Comparison of ENCODE assay signal across 20 cellular contexts in genomic region chr17:49465352-49465751, GRCh38. TPM values are rescaled to one million over a fixed set of nuclear protein-coding genes. Genes with fewer than 3 reads are reported as not detected.
A peak's percentile ranks its signal among the peaks of the same experiment; 100 is the strongest.
DNase-seq lines count a peak whose midpoint lies in the region; ATAC-seq, FAIRE-seq and TF ChIP-seq lines count a peak whose summit lies in the region.
"Had no signal": no experiment of that assay in that cellular context is flagged by ENCODE, and none has a peak within 500 bp of the region (broad histone marks: within the 10 kb centered on the region; RNA-seq: fewer than 3 reads in every experiment).

No MANE protein-coding gene starts in this region.

- H3K36me3 Mint-ChIP-seq in nephron (ENCODE audit: low read depth) = no peaks in the 10 kb centered on the region

- H3K4me2 ChIP-seq in H1 (ENCODE audit: insufficient read depth in 1 of 2, low read depth in 2 of 2, low read length in 2 of 2) (no peak overlapping the region), osteoblast (ENCODE audit: insufficient read depth, low read length) (no peak overlapping the region)

- no peak overlapping the region for H4K91ac ChIP-seq in H1 (replicated peaks; ENCODE audit: insufficient read length, low read length)

- no peak overlapping the region; the same call in 1 of the 2 replicates for H2AK5ac ChIP-seq in H1 (ENCODE audit: low read depth, low read length)

- no peak overlapping the region for H2AFZ ChIP-seq in H1 (ENCODE audit: low read length)
- no peak overlapping the region for H2AFZ ChIP-seq in osteoblast (ENCODE audit: low read length)

- peaks cover 4% of the 10 kb centered on the region; the same call in 1 of the 2 replicates for H3K23me2 ChIP-seq in H1 (ENCODE audit: low read depth, low read length)

- DNase-seq in MV-4-11 (lab: John Stamatoyannopoulos, UW) (peak; percentile 23), H1 (ENCODE audit: low read depth in 1 of 2, low spot score in 2 of 2) (no peak), osteoblast (ENCODE audit: insufficient read length, low spot score, missing footprints) (peak; percentile 71), T-helper 1 cell (no peak), posterior vena cava (ENCODE audit: low spot score) (no peak)
- DNase-seq: C1 segment of cervical spinal cord; Calu3; CD4-positive, alpha-beta memory T cell; COR-L47; DMS53; DMS79 treated with DMSO at 0.1 percent for 48 hours; GF-D8; GOT3; H7; HCEC 1CT had no signal

- intact Hi-C loops in posterior vena cava (cut with DNase I) = no loop called here

- no peak for TF ChIP-seq CTCF in H1 (IDR thresholded peaks at IDR 0.05; ENCODE audit: control extremely low read depth in 1 of 3, insufficient read depth in 1 of 3, low read depth in 1 of 3, low read length in 3 of 3)
- TF ChIP-seq CTCF in nephron (IDR thresholded peaks at IDR 0.05; ENCODE audit: unreplicated experiment in 3 of 3) = no peak
- no peak for TF ChIP-seq CTCF in osteoblast (IDR thresholded peaks at IDR 0.05; ENCODE audit: extremely low read depth, low read depth, low read length)

- H3K27me3 Mint-ChIP-seq in nephron (ENCODE audit: low read depth) = peaks cover 37% of the 10 kb centered on the region

- no peak for ATAC-seq in GM21360 (IDR thresholded peaks at IDR 0.05; ENCODE audit: unreplicated experiment)

- no peak overlapping the region for H2BK12ac ChIP-seq in H1 (ENCODE audit: low read depth, low read length)

- H4K20me1 ChIP-seq in H1 (replicated peaks in 1 of 2; ENCODE audit: control insufficient read depth in 1 of 2, insufficient read depth in 2 of 2, low read length in 2 of 2) = peaks cover 0 to 1% of the 10 kb centered on the region in 2 experiments
- H4K20me1 ChIP-seq in osteoblast (ENCODE audit: insufficient read depth, low read length) = no peaks in the 10 kb centered on the region

- 87% methylated on average over 13 of the region's 13 CpGs; no CpG with 5 or more reads in 1 of the 2 experiments for WGBS in H1 (ENCODE audit: extremely low coverage in 1 of 2, insufficient coverage in 1 of 2, insufficient read length in 1 of 2, insufficient replicate concordance in 2 of 2, low coverage in 1 of 2, low lambda C conversion rate in 2 of 2, missing lambda C conversion rate in 1 of 2), 2 experiments

- peak overlapping the region; percentile 50 to 79 (median 60) for H3K27ac Mint-ChIP-seq in nephron
- H3K27ac Mint-ChIP-seq: CD4-positive, alpha-beta memory T cell had no signal

- POLR2A ChIA-PET in H1 (lab: Charles Lee; ENCODE audit: partially characterized antibody) = interaction anchor here (1.1 kb wide), 1 partner anchor 415 kb away, joined by 3 read pairs; no protein-coding TSS in a partner anchor

- H3K9me3 Mint-ChIP-seq in nephron = peaks cover 2% of the 10 kb centered on the region

- H3K4me1 ChIP-seq in H1 (replicated peaks in 1 of 4; ENCODE audit: control insufficient read depth in 3 of 4, insufficient read depth in 4 of 4, low read length in 3 of 4) = peaks cover 0 to 6% (median under 1%) of the 10 kb centered on the region in 4 experiments; a peak in 1 of 7 replicates
- H3K4me1 ChIP-seq in osteoblast (ENCODE audit: insufficient read depth, low read length) = no peaks in the 10 kb centered on the region

- H2BK5ac ChIP-seq in H1 (ENCODE audit: low read depth, low read length) = no peak overlapping the region

- no peak overlapping the region for H3K4me3 ChIP-seq in H1 (ENCODE audit: extremely low read depth in 1 of 4, insufficient read depth in 2 of 4, low read depth in 3 of 4, low read length in 4 of 4)
- no peak overlapping the region for H3K4me3 ChIP-seq in osteoblast (ENCODE audit: insufficient read depth, low read length)

- H2BK20ac ChIP-seq in H1 (ENCODE audit: low read length) = no peak overlapping the region

- no peak overlapping the region for H2BK120ac ChIP-seq in H1 (replicated peaks; ENCODE audit: low read depth, low read length)

- H4K8ac ChIP-seq in H1 (ENCODE audit: extremely low read depth, insufficient read depth, low read length) = no peak overlapping the region

- peaks cover 50% of the 10 kb centered on the region for H3K4me1 Mint-ChIP-seq in nephron

- no peaks in the 10 kb centered on the region for H3K79me1 ChIP-seq in H1 (ENCODE audit: low read depth, low read length)

- H3K9me3 ChIP-seq in H1 (ENCODE audit: insufficient read depth in 2 of 2, low read depth in 1 of 2, low read length in 1 of 2) = 0 out of 4 replicates have a peak, but pooled peaks cover 0 to 6% of the 10 kb centered on the region in 2 experiments
- H3K9me3 ChIP-seq in osteoblast (ENCODE audit: low read depth, low read length) = no peaks in the 10 kb centered on the region

- H3K23ac ChIP-seq in H1 (ENCODE audit: insufficient read length) = no peak overlapping the region

- no peak overlapping the region for H3K27ac ChIP-seq in H1 (ENCODE audit: low read depth, low read length)
- no peak overlapping the region for H3K27ac ChIP-seq in osteoblast (ENCODE audit: low read depth, low read length)

- H3K56ac ChIP-seq in H1 (replicated peaks; ENCODE audit: insufficient read length, low read depth, low read length) = no peak overlapping the region

- peak overlapping the region; percentile 60; the same call in 1 of the 2 replicates for H3K18ac ChIP-seq in H1 (ENCODE audit: extremely low read depth, low read length)

- no peak for TF ChIP-seq EP300 in H1 (IDR thresholded peaks at IDR 0.05; ENCODE audit: borderline replicate concordance in 1 of 2, low read depth in 2 of 2, low read length in 2 of 2)

- TF ChIP-seq POLR2A in H1 (IDR thresholded peaks at IDR 0.05; ENCODE audit: control extremely low read depth in 1 of 2, low read depth in 2 of 2, low read length in 2 of 2) = no peak

- H3K14ac ChIP-seq in H1 (ENCODE audit: insufficient read length) = no peak overlapping the region

- H3K36me3 ChIP-seq in H1 (ENCODE audit: control insufficient read depth in 2 of 4, insufficient read depth in 4 of 4, low read length in 3 of 4) (no peaks in the 10 kb centered on the region), osteoblast (ENCODE audit: insufficient read depth, low read length) (no peaks in the 10 kb centered on the region)

- CTCF ChIA-PET in H1 (lab: Charles Lee; ENCODE audit: partially characterized antibody) = interaction anchor here (0.9 to 1.7 kb wide), 4 partner anchors 10 to 57 kb away, joined by 3 to 5 read pairs (median 4); no protein-coding TSS in a partner anchor

- peaks cover under 1 to 20% (median 15%) of the 10 kb centered on the region in 4 experiments for H3K27me3 ChIP-seq in H1 (replicated peaks in 1 of 4; ENCODE audit: control insufficient read depth in 3 of 4, extremely low read depth in 1 of 4, insufficient read depth in 3 of 4, low read length in 3 of 4)
- H3K27me3 ChIP-seq in osteoblast (ENCODE audit: insufficient read depth, low read length) = peaks cover 45% of the 10 kb centered on the region

- no peak for TF ChIP-seq RAD21 in H1 (IDR thresholded peaks at IDR 0.05 in 1 of 2, conservative IDR thresholded peaks at IDR 0.05 in 1 of 2; ENCODE audit: low read depth in 2 of 2, low read length in 2 of 2)

- H3K79me2 ChIP-seq in H1 (ENCODE audit: control insufficient read depth in 1 of 2, insufficient read depth in 2 of 2, low read length in 2 of 2) = no peaks in the 10 kb centered on the region
- H3K79me2 ChIP-seq in osteoblast (ENCODE audit: insufficient read depth, low read length) = no peaks in the 10 kb centered on the region

- H2BK15ac ChIP-seq in H1 (ENCODE audit: low read length) = no peak overlapping the region

- FAIRE-seq in H1 (lab: Jason Lieb, UNC) = no peak
- FAIRE-seq: GM12891, GM18507, GM19239 had no signal

- H3K4me3 Mint-ChIP-seq in nephron = no peak overlapping the region

- no peak overlapping the region for H4K5ac ChIP-seq in H1 (ENCODE audit: insufficient read length, low read depth, low read length)

- no peak overlapping the region for H3K4ac ChIP-seq in H1 (replicated peaks; ENCODE audit: insufficient read length, low read depth, low read length)

- no peak overlapping the region for H3K9ac ChIP-seq in H1 (replicated peaks in 1 of 4; ENCODE audit: extremely low read depth in 1 of 4, low read depth in 3 of 4, low read length in 3 of 4)

TF ChIP-seq in H1, 55 proteins besides CTCF, POLR2A, EP300 and RAD21 (continues in another document):
- TF ChIP-seq RXRA (IDR thresholded peaks at IDR 0.05; ENCODE audit: insufficient read depth, low read depth, low read length) (no peak), PHF8 (conservative IDR thresholded peaks at IDR 0.05; ENCODE audit: low read depth, low read length) (no peak), JUN (IDR thresholded peaks at IDR 0.05; ENCODE audit: low read depth, low read length) (no peak), TBP (IDR thresholded peaks at IDR 0.05; ENCODE audit: low read depth, low read length) (no peak), CHD1 (IDR thresholded peaks at IDR 0.05; ENCODE audit: low read depth, low read length) (no peak), GABPA (IDR thresholded peaks at IDR 0.05; ENCODE audit: borderline replicate concordance, insufficient read depth, low read length) (no peak), TEAD4 (IDR thresholded peaks at IDR 0.05; ENCODE audit: low read depth, low read length) (no peak)

RNA-seq across cellular contexts. Expression of gene NGFR, which starts 29.7 kb away (rescaled TPM):
- 8.1 TPM in 2 replicates for total RNA-seq in H1 (2021; fragmentation: NEBNext Ultra II Directional; extraction: Animal tissue kit (Norgen Biotek cat#: 25700))
- polyA plus RNA-seq in H1 (2011; rRNA removed) = 10.3 and 19.4 TPM in 2 replicates
- polyA plus RNA-seq in H1 (2011; cell fraction: cytosol; rRNA removed) = 13.8 TPM
- 13.1 TPM for polyA plus RNA-seq in H1 (2011; cell fraction: nucleus; rRNA removed)
- 5.7 to 12.2 TPM (median 10.3 TPM) in 4 replicates for polyA plus RNA-seq in H1 (2012, experiment 1 of 2)
- 8.0 TPM for polyA plus RNA-seq in H1 (2012, experiment 2 of 2)
- 13.1 TPM for polyA plus RNA-seq in H1 (2013, experiment 1 of 2)
- 13.5 TPM for polyA plus RNA-seq in H1 (2013, experiment 2 of 2)
- 4.4 and 5.9 TPM in 2 replicates for polyA minus RNA-seq in H1 (2011; rRNA and poly(A)+ RNA removed)
- 4.4 TPM for polyA minus RNA-seq in H1 (2011; cell fraction: cytosol; rRNA and poly(A)+ RNA removed)
- 5.5 TPM for polyA minus RNA-seq in H1 (2011; cell fraction: nucleus; rRNA and poly(A)+ RNA removed)
- under 0.01 and 0.29 TPM in 2 replicates for total RNA-seq in osteoblast
- total RNA-seq in posterior vena cava = 10 to 100 TPM; 35.7 to 69.9 TPM
- polyA plus RNA-seq: CD4-positive, alpha-beta memory T cell had no signal

RNA-seq across cellular contexts. Expression of gene PHB1, which starts 50.7 kb away (rescaled TPM):
- 386 and 401 TPM in 2 replicates for total RNA-seq in H1 (2021; fragmentation: NEBNext Ultra II Directional; extraction: Animal tissue kit (Norgen Biotek cat#: 25700))
- polyA plus RNA-seq in H1 (2011; rRNA removed) = 419 and 597 TPM in 2 replicates
- 510 TPM for polyA plus RNA-seq in H1 (2011; cell fraction: cytosol; rRNA removed)
- 402 TPM for polyA plus RNA-seq in H1 (2011; cell fraction: nucleus; rRNA removed)
- 394 to 508 TPM (median 469 TPM) in 4 replicates for polyA plus RNA-seq in H1 (2012, experiment 1 of 2)
- 401 TPM for polyA plus RNA-seq in H1 (2012, experiment 2 of 2)
- polyA plus RNA-seq in H1 (2013, experiment 1 of 2) = 170 TPM
- polyA plus RNA-seq in H1 (2013, experiment 2 of 2) = 179 TPM
- 690 and 757 TPM in 2 replicates for polyA minus RNA-seq in H1 (2011; rRNA and poly(A)+ RNA removed)
- 130 TPM for polyA minus RNA-seq in H1 (2011; cell fraction: cytosol; rRNA and poly(A)+ RNA removed)
- polyA minus RNA-seq in H1 (2011; cell fraction: nucleus; rRNA and poly(A)+ RNA removed) = 90.2 TPM
- 71.7 and 71.9 TPM in 2 replicates for total RNA-seq in osteoblast
- total RNA-seq in posterior vena cava = 100 to 1,000 TPM; 102 to 111 TPM

Comparison
In these comparisons a context has a peak if more than half of its experiments do, and no peak if none do; other contexts are left out.
1. DNase-seq: peak in MV-4-11 (single experiment) and osteoblast (single experiment); none in H1 (0 of 2), T-helper 1 cell (0 of 5) and posterior vena cava (single experiment).